Comparison of ENCODE assay signal across 8 cellular contexts in the genomic region with DNA sequence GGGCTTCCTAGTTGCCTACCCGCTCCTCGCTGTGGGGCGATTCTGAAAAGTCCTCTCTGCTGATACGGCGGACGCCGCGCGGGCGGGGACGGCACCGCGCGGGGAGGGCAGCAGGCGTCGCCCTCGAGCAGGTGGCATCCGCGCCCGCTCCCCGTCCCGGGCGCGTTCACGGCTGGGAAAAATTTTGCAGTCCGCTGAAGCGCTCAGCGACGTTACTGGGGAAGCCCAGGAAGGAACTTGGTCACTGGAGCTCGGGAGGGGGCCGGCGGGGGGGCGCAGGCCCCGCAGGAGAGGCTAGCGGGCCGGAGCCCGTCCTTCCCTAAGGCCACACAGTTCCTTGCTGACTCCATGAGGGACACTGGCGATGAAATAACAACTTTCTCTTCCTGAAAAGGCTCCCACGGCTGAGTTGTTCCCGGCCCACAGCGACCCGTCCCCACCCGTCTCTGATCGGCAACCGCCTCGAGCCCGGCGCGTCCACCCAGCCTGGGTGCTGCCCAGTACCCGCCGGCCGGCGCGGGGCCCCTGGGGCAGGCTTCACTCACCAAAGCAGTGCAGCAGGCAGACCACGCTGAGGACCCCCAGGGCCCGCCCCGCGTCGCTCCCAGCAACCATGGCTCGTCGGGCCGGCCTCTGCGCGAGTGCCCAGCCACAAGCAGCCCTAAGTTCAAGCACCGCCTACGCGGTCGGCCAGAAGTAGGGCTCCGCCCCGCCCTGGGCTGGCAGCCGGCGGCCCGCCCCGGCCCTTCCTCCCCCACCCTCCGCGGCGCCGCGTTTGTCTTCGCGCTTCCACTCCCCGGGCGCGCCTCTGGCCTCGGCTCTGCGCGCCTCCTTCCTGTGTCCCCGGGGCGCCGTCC. TPM values are rescaled to one million over a fixed set of nuclear protein-coding genes. Genes with fewer than 3 reads are reported as not detected.
A peak's percentile ranks its signal among the peaks of the same experiment; 100 is the strongest.
DNase-seq lines count a peak whose midpoint lies in the region; ATAC-seq and TF ChIP-seq lines count a peak whose summit lies in the region.

A gene with protein sequence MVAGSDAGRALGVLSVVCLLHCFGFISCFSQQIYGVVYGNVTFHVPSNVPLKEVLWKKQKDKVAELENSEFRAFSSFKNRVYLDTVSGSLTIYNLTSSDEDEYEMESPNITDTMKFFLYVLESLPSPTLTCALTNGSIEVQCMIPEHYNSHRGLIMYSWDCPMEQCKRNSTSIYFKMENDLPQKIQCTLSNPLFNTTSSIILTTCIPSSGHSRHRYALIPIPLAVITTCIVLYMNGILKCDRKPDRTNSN (minus strand): TSS at position 669 of the 857 bp plus-strand sequence. CDS start 54 bp downstream, at position 615.

- peak; percentile 51 for ATAC-seq in GM21619 (IDR thresholded peaks at IDR 0.05; ENCODE audit: unreplicated experiment)

- H3K9ac ChIP-seq in stomach smooth muscle (ENCODE audit: low read length in 2 of 2) = peak within 1 kb of the TSS; percentile 87 to 89

- H3K9me3 ChIP-seq in stomach smooth muscle (ENCODE audit: control insufficient read depth in 2 of 2, low read length in 2 of 2) = no peaks in the 10 kb centered on the region

- peak within 1 kb of the TSS; percentile 95 for H3K27ac ChIP-seq in stomach smooth muscle (ENCODE audit: low read length)

- H3K27me3 ChIP-seq in stomach smooth muscle (ENCODE audit: control insufficient read depth in 1 of 2, insufficient read depth in 2 of 2, low read length in 2 of 2) = no peaks in the 10 kb centered on the region

- DNase-seq in EH (ENCODE audit: low read depth) (peak; percentile 86), fibroblast of villous mesenchyme (ENCODE audit: low read depth) (peak; percentile 74), neural crest cell (ENCODE audit: low read depth, low spot score) (peak; percentile 78)
- DNase-seq in Jurkat, Clone E6-1 (ENCODE audit: low read depth, low spot score) = peak; percentile 57
- peak; percentile 94 for DNase-seq in activated effector memory CD4-positive, alpha-beta T cell treated with anti-CD3 and anti-CD28 coated beads, Interleukin-2, amount 50 U/mL, for 16 hours

- TF ChIP-seq POLR2A in Raji (IDR thresholded peaks at IDR 0.05; ENCODE audit: insufficient read depth, low read depth, low read length) = peak; percentile 82

- peaks cover 34% of the 10 kb centered on the region for H3K4me1 Mint-ChIP-seq in neural crest cell

- TF ChIP-seq CTCF in fibroblast of villous mesenchyme (IDR thresholded peaks at IDR 0.05; ENCODE audit: insufficient read depth, low read depth, low read length) = peak; percentile 48
- TF ChIP-seq CTCF in neural crest cell (conservative IDR thresholded peaks at IDR 0.05) = peak; percentile 74

- H3K4me1 ChIP-seq in stomach smooth muscle (ENCODE audit: control insufficient read depth, insufficient read depth, low read length) = peaks cover 28% of the 10 kb centered on the region

- peak within 1 kb of the TSS; percentile 88 for H3K4me3 Mint-ChIP-seq in neural crest cell

- no peaks in the 10 kb centered on the region for H3K9me3 Mint-ChIP-seq in neural crest cell

- no peaks in the 10 kb centered on the region for H3K36me3 ChIP-seq in stomach smooth muscle (ENCODE audit: control insufficient read depth in 2 of 2, insufficient read depth in 2 of 2, low read length in 2 of 2)

- peaks cover 10% of the 10 kb centered on the region for H3K27me3 Mint-ChIP-seq in neural crest cell (ENCODE audit: low read depth)

- H3K27ac Mint-ChIP-seq in neural crest cell (ENCODE audit: unreplicated experiment) = peak within 1 kb of the TSS; percentile 75

- H3K36me3 Mint-ChIP-seq in neural crest cell (ENCODE audit: low read depth) = no peaks in the 10 kb centered on the region

- peak within 1 kb of the TSS; percentile 79 for H3K4me3 ChIP-seq in Jurkat, Clone E6-1 (ENCODE audit: low read length)
- peak within 1 kb of the TSS; percentile 67 for H3K4me3 ChIP-seq in fibroblast of villous mesenchyme (ENCODE audit: low read depth, low read length)
- peak within 1 kb of the TSS; percentile 68 to 86 for H3K4me3 ChIP-seq in stomach smooth muscle (ENCODE audit: low read length in 2 of 2)

RNA-seq across cellular contexts. Expression of the gene that starts here (rescaled TPM):
- polyA plus RNA-seq in Jurkat, Clone E6-1 (2012; ENCODE audit: insufficient read depth, insufficient read length) = 11.6 TPM
- total RNA-seq in fibroblast of villous mesenchyme (9.7 and 13.8 TPM in 2 replicates), neural crest cell (7.1 and 9.0 TPM in 2 replicates)

Comparison
In these comparisons a context has a peak if more than half of its experiments do, and no peak if none do; other contexts are left out.
1. Peak in every context shown above with its lines: DNase-seq, ATAC-seq, H3K4me3 ChIP-seq and H3K27ac ChIP-seq.